ENCODE assay signal across 11 cellular contexts in genomic region chr19:48859711-48860572, GRCh38. TPM values are rescaled to one million over a fixed set of nuclear protein-coding genes. Genes with fewer than 3 reads are reported as not detected.
DNase-seq lines count a peak whose midpoint lies in the region; ATAC-seq, FAIRE-seq and TF ChIP-seq lines count a peak whose summit lies in the region.
"Had no signal": no experiment of that assay in that cellular context is flagged by ENCODE, and none has a peak within 500 bp of the region (broad histone marks: within the 10 kb centered on the region; RNA-seq: fewer than 3 reads in every experiment).

No MANE protein-coding gene starts in this region.

- H3K9me3 ChIP-seq in upper lobe of left lung, result no peaks in the 10 kb centered on the region
- no peaks in the 10 kb centered on the region for H3K9me3 ChIP-seq in small intestine (ENCODE audit: control insufficient read depth, low read depth)
- H3K9me3 ChIP-seq in ascending aorta, result no peaks in the 10 kb centered on the region
- H3K9me3 ChIP-seq: psoas muscle, stomach had no signal

- intact Hi-C loops in Right ventricle myocardium superior (cut with DNase I) (no loop called here), cardiac septum (cut with DNase I) (no loop called here), ascending aorta (cut with DNase I) (no loop called here)

- H3K4me1 ChIP-seq in upper lobe of left lung (peaks cover 0 to 15% (median 7%) of the 10 kb centered on the region in 4 donors), small intestine (ENCODE audit: control insufficient read depth in 2 of 2, insufficient read depth in 1 of 2, low read depth in 1 of 2, low read length in 1 of 2) (no peaks in the 10 kb centered on the region), ascending aorta (no peaks in the 10 kb centered on the region)

- TF ChIP-seq CTCF in NB4 (IDR thresholded peaks at IDR 0.05; ENCODE audit: low read depth, low read length) (no peak), upper lobe of left lung (IDR thresholded peaks at IDR 0.05) (no peak), ascending aorta (IDR thresholded peaks at IDR 0.05) (no peak)

- no peaks in the 10 kb centered on the region for H3K36me3 ChIP-seq in upper lobe of left lung
- H3K36me3 ChIP-seq in small intestine (ENCODE audit: control insufficient read depth in 2 of 2, insufficient read depth in 2 of 2, low read length in 2 of 2), result peaks cover 0 to 2% of the 10 kb centered on the region in 2 donors
- H3K36me3 ChIP-seq in ascending aorta, result no peaks in the 10 kb centered on the region

- ATAC-seq in Right ventricle myocardium superior (ENCODE audit: poor library complexity), result peak; percentile 13
- ATAC-seq in upper lobe of left lung (ENCODE audit: low FRiP score in 2 of 2), result peak; percentile 46 to 72
- ATAC-seq: psoas muscle had no signal

- TF ChIP-seq POLR2A in NB4 (IDR thresholded peaks at IDR 0.05; ENCODE audit: extremely low read depth, insufficient read length) (no peak), upper lobe of left lung (IDR thresholded peaks at IDR 0.05) (peak in 1 of 4 donors; percentile 8)

- H3K4me3 ChIP-seq in NB4 (ENCODE audit: low read depth, low read length), result no peak overlapping the region
- H3K4me3 ChIP-seq in upper lobe of left lung, result peak overlapping the region in 2 of 4 donors; percentile 32 to 37
- H3K4me3 ChIP-seq in small intestine (ENCODE audit: low read depth in 1 of 2, low read length in 2 of 2), result no peak overlapping the region
- no peak overlapping the region for H3K4me3 ChIP-seq in ascending aorta
- H3K4me3 ChIP-seq: psoas muscle had no signal

- H3K27ac ChIP-seq in upper lobe of left lung (peak overlapping the region in 1 of 4 donors; percentile 49), small intestine (ENCODE audit: low read depth in 1 of 2, low read length in 1 of 2) (no peak overlapping the region), ascending aorta (no peak overlapping the region)
- H3K27ac ChIP-seq: psoas muscle, stomach had no signal

- peak; percentile 47 for DNase-seq in Right ventricle myocardium superior
- no peak for DNase-seq in cardiac septum (ENCODE audit: low spot score)
- peak; percentile 29 for DNase-seq in NB4 (ENCODE audit: low read depth)
- DNase-seq in iPS-NIHi11 (ENCODE audit: low spot score), result peak; percentile 84
- DNase-seq in upper lobe of left lung, result peak; percentile 69 to 75
- no peak for DNase-seq in COLO829 (ENCODE audit: low spot score)
- DNase-seq in small intestine, result no peak
- no peak for DNase-seq in ascending aorta (ENCODE audit: low spot score in 2 of 2)
- DNase-seq: stomach had no signal

- H3K27me3 ChIP-seq in upper lobe of left lung (no peaks in the 10 kb centered on the region), small intestine (ENCODE audit: control insufficient read depth in 2 of 2, insufficient read depth in 2 of 2, low read length in 2 of 2) (no peaks in the 10 kb centered on the region), ascending aorta (no peaks in the 10 kb centered on the region)
- H3K27me3 ChIP-seq: stomach had no signal

- WGBS in upper lobe of left lung, 2 donors, result 74 to 82% methylated on average over 30 of the region's 30 CpGs
- 79 to 86% (median 85%) methylated on average over 30 of the region's 30 CpGs for WGBS in small intestine, 3 donors

- FAIRE-seq in small intestine (lab: Jason Lieb, UNC), result no peak

- TF ChIP-seq EP300 in upper lobe of left lung (IDR thresholded peaks at IDR 0.05), result no peak

RNA-seq across cellular contexts. Expression of gene PLEKHA4, which starts 8.5 kb away (rescaled TPM):
- 17.7 TPM for total RNA-seq in Right ventricle myocardium superior
- 106 TPM for total RNA-seq in cardiac septum
- 10 to 100 TPM in 5 of 6 donors, 1 to 10 TPM in 1; 6.3 to 34.9 (median 21.2) TPM for total RNA-seq in upper lobe of left lung
- polyA plus RNA-seq in small intestine, result 10 to 100 TPM in 2 of 3 donors, 1 to 10 TPM in 1; 4.0 to 20.3 (median 17.3) TPM
- total RNA-seq in ascending aorta, result 237 TPM

RNA-seq across cellular contexts. Expression of gene PPP1R15A, which starts 12.3 kb away (rescaled TPM):
- total RNA-seq in Right ventricle myocardium superior (60.4 TPM), cardiac septum (87.0 TPM), upper lobe of left lung (100 to 1,000 TPM in 5 of 6 donors, 10 to 100 TPM in 1; 96.2 to 194 (median 114) TPM), ascending aorta (142 TPM)
- polyA plus RNA-seq in small intestine, result 10 to 100 TPM; 52.8 to 61.1 (median 60.1) TPM

RNA-seq across cellular contexts. Expression of gene HSD17B14, which starts 23.7 kb away (rescaled TPM):
- 1.9 TPM for total RNA-seq in Right ventricle myocardium superior
- 1.9 TPM for total RNA-seq in cardiac septum
- total RNA-seq in upper lobe of left lung, result 10 to 100 TPM; 13.8 to 65.0 (median 28.5) TPM
- 10 to 100 TPM in 1 of 3 donors, 1 to 10 TPM in 1, not detected in 1; 4.4 to 11.6 TPM for polyA plus RNA-seq in small intestine
- 9.8 TPM for total RNA-seq in ascending aorta

RNA-seq across cellular contexts. Expression of gene TULP2, which starts 38.6 kb away (rescaled TPM):
- total RNA-seq in Right ventricle myocardium superior (not detected), cardiac septum (0.67 TPM), upper lobe of left lung (1 to 10 TPM in 1 of 6 donors, under 1 TPM in 2, not detected in 3; 0.30 to 4.9 (median 0.86) TPM), ascending aorta (not detected)
- polyA plus RNA-seq in small intestine, result under 1 TPM in 1 of 3 donors, not detected in 2; 0.10 TPM
- total RNA-seq: fibroblast of villous mesenchyme had no signal
- polyA plus RNA-seq: stomach had no signal

RNA-seq across cellular contexts. Expression of gene NUCB1, which starts 40.2 kb away (rescaled TPM):
- total RNA-seq in Right ventricle myocardium superior (237 TPM), cardiac septum (276 TPM), upper lobe of left lung (100 to 1,000 TPM; 278 to 463 (median 341) TPM), ascending aorta (505 TPM)
- 100 to 1,000 TPM; 102 to 359 (median 178) TPM for polyA plus RNA-seq in small intestine

Comparison
In these comparisons a context has a peak if more than half of its experiments do, and no peak if none do; other contexts are left out.
1. DNase-seq: peak in Right ventricle myocardium superior (single experiment), NB4 (single experiment), iPS-NIHi11 (single experiment) and upper lobe of left lung (2 of 2); none in cardiac septum (single experiment), COLO829 (single experiment), small intestine (single experiment) and ascending aorta (0 of 2).